28 cellular contexts compared by ENCODE assay signal in genomic region chr1:211656728-211657127, GRCh38. TPM values are rescaled to one million over a fixed set of nuclear protein-coding genes. Genes with fewer than 3 reads are reported as not detected.
DNase-seq lines count a peak whose midpoint lies in the region; ATAC-seq, FAIRE-seq and TF ChIP-seq lines count a peak whose summit lies in the region.
"Had no signal": no experiment of that assay in that cellular context is flagged by ENCODE, and none has a peak within 500 bp of the region (broad histone marks: within the 10 kb centered on the region; RNA-seq: fewer than 3 reads in every experiment).

No MANE protein-coding gene starts in this region.

- H3K14ac ChIP-seq in H1 (ENCODE audit: insufficient read length): no peak overlapping the region

- H3K23me2 ChIP-seq in H1 (ENCODE audit: low read depth, low read length): no peaks in the 10 kb centered on the region

- no peaks in the 10 kb centered on the region for H3K36me3 ChIP-seq in H1 (ENCODE audit: control insufficient read depth in 2 of 4, insufficient read depth in 4 of 4, low read length in 3 of 4)
- no peaks in the 10 kb centered on the region for H3K36me3 ChIP-seq in HAP-1 (replicated peaks)
- H3K36me3 ChIP-seq: BE2C, BLaER1 had no signal

- H2AFZ ChIP-seq in H1 (ENCODE audit: low read length): no peak overlapping the region

- no peak overlapping the region for H3K4ac ChIP-seq in H1 (replicated peaks; ENCODE audit: insufficient read length, low read depth, low read length)

- TF ChIP-seq CTCF in H1 (IDR thresholded peaks at IDR 0.05; ENCODE audit: control extremely low read depth in 1 of 3, insufficient read depth in 1 of 3, low read depth in 1 of 3, low read length in 3 of 3): no peak
- TF ChIP-seq CTCF in osteocyte (IDR thresholded peaks at IDR 0.05): no peak

- no peak for FAIRE-seq in H1 (lab: Jason Lieb, UNC)
- FAIRE-seq: A204.1, GM12878, GM12892, GM18507 had no signal

- WGBS in right cardiac atrium: 91% methylated on average over 4 of the region's 4 CpGs
- 79% methylated on average over 4 of the region's 4 CpGs; no CpG with 5 or more reads in 1 of the 2 experiments for WGBS in H1 (ENCODE audit: extremely low coverage in 1 of 2, insufficient coverage in 1 of 2, insufficient read length in 1 of 2, insufficient replicate concordance in 2 of 2, low coverage in 1 of 2, low lambda C conversion rate in 2 of 2, missing lambda C conversion rate in 1 of 2), 2 experiments

- no peaks in the 10 kb centered on the region for H3K4me1 ChIP-seq in right cardiac atrium (ENCODE audit: control insufficient read depth, insufficient read depth, low read length)
- H3K4me1 ChIP-seq in H1 (replicated peaks in 1 of 4; ENCODE audit: control insufficient read depth in 3 of 4, insufficient read depth in 4 of 4, low read length in 3 of 4): peaks cover 0 to 4% (median 0%) of the 10 kb centered on the region in 4 experiments; a peak in 3 of 7 replicates
- no peaks in the 10 kb centered on the region for H3K4me1 ChIP-seq in HAP-1
- H3K4me1 ChIP-seq: BE2C, BLaER1 had no signal

- H3K79me1 ChIP-seq in H1 (ENCODE audit: low read depth, low read length): no peaks in the 10 kb centered on the region

- H3K27me3 ChIP-seq in right cardiac atrium (ENCODE audit: control insufficient read depth, insufficient read depth) (no peaks in the 10 kb centered on the region), H1 (replicated peaks in 1 of 4; ENCODE audit: control insufficient read depth in 3 of 4, extremely low read depth in 1 of 4, insufficient read depth in 3 of 4, low read length in 3 of 4) (no peaks in the 10 kb centered on the region), HAP-1 (ENCODE audit: low read depth) (no peaks in the 10 kb centered on the region)
- H3K27me3 ChIP-seq: BE2C, BLaER1 had no signal

- no peaks in the 10 kb centered on the region for H4K20me1 ChIP-seq in H1 (replicated peaks in 1 of 2; ENCODE audit: control insufficient read depth in 1 of 2, insufficient read depth in 2 of 2, low read length in 2 of 2)
- H4K20me1 ChIP-seq: BLaER1 had no signal

- ATAC-seq in Right ventricle myocardium inferior (no peak), right cardiac atrium (no peak), HG03280 (IDR thresholded peaks at IDR 0.05; ENCODE audit: unreplicated experiment) (no peak)
- ATAC-seq: GM12878 had no signal

- no peak overlapping the region for H3K4me2 ChIP-seq in H1 (ENCODE audit: insufficient read depth in 1 of 2, low read depth in 2 of 2, low read length in 2 of 2)
- H3K4me2 ChIP-seq: BLaER1 had no signal

- no peak overlapping the region for H2AK5ac ChIP-seq in H1 (ENCODE audit: low read depth, low read length)

- H3K4me3 Mint-ChIP-seq in osteocyte (ENCODE audit: unreplicated experiment): no peak overlapping the region
- H3K4me3 Mint-ChIP-seq: CD14-positive monocyte; CD4-positive, alpha-beta memory T cell; CD4-positive, CD25-positive, alpha-beta regulatory T cell; CD8-positive, alpha-beta memory T cell had no signal

- H3K27ac Mint-ChIP-seq in osteocyte (ENCODE audit: unreplicated experiment): no peak overlapping the region
- H3K27ac Mint-ChIP-seq: CD14-positive monocyte; CD4-positive, alpha-beta memory T cell; CD4-positive, CD25-positive, alpha-beta regulatory T cell; CD8-positive, alpha-beta memory T cell had no signal

- no peak for TF ChIP-seq POLR2A in H1 (IDR thresholded peaks at IDR 0.05; ENCODE audit: control extremely low read depth in 1 of 2, low read depth in 2 of 2, low read length in 2 of 2)

- no peak overlapping the region for H4K8ac ChIP-seq in H1 (ENCODE audit: extremely low read depth, insufficient read depth, low read length)

- no peak for TF ChIP-seq RAD21 in H1 (IDR thresholded peaks at IDR 0.05 in 1 of 2, conservative IDR thresholded peaks at IDR 0.05 in 1 of 2; ENCODE audit: low read depth in 2 of 2, low read length in 2 of 2)

- no peak overlapping the region for H2BK12ac ChIP-seq in H1 (ENCODE audit: low read depth, low read length)

- H3K9ac ChIP-seq in H1 (replicated peaks in 1 of 4; ENCODE audit: extremely low read depth in 1 of 4, low read depth in 3 of 4, low read length in 3 of 4): no peak overlapping the region
- H3K9ac ChIP-seq: BLaER1 had no signal

- H3K9me3 Mint-ChIP-seq in osteocyte (ENCODE audit: unreplicated experiment): no peaks in the 10 kb centered on the region
- H3K9me3 Mint-ChIP-seq: CD14-positive monocyte; CD4-positive, alpha-beta memory T cell; CD4-positive, CD25-positive, alpha-beta regulatory T cell; CD8-positive, alpha-beta memory T cell had no signal

- H3K79me2 ChIP-seq in H1 (ENCODE audit: control insufficient read depth in 1 of 2, insufficient read depth in 2 of 2, low read length in 2 of 2): no peaks in the 10 kb centered on the region

- CTCF ChIA-PET in H1 (lab: Charles Lee; ENCODE audit: partially characterized antibody): interaction anchor here (1.1 to 1.6 kb wide), 4 partner anchors 8 to 136 kb away, joined by 3 to 4 read pairs (median 4); no protein-coding TSS in a partner anchor

- POLR2A ChIA-PET in H1 (lab: Charles Lee; ENCODE audit: partially characterized antibody): no interaction called here

- no peak overlapping the region for H3K56ac ChIP-seq in H1 (replicated peaks; ENCODE audit: insufficient read length, low read depth, low read length)

- no peak overlapping the region for H2BK120ac ChIP-seq in H1 (replicated peaks; ENCODE audit: low read depth, low read length)

- peaks cover 21% of the 10 kb centered on the region for H3K4me1 Mint-ChIP-seq in osteocyte (ENCODE audit: unreplicated experiment)
- H3K4me1 Mint-ChIP-seq: CD8-positive, alpha-beta memory T cell had no signal

- no peaks in the 10 kb centered on the region for H3K9me3 ChIP-seq in right cardiac atrium (ENCODE audit: control insufficient read depth, low read length)
- H3K9me3 ChIP-seq in H1 (ENCODE audit: insufficient read depth in 2 of 2, low read depth in 1 of 2, low read length in 1 of 2): no peaks in the 10 kb centered on the region
- H3K9me3 ChIP-seq in HAP-1: no peaks in the 10 kb centered on the region
- H3K9me3 ChIP-seq: BE2C, BLaER1 had no signal

- H3K27ac ChIP-seq in right cardiac atrium (ENCODE audit: low read length): no peak overlapping the region
- no peak overlapping the region for H3K27ac ChIP-seq in H1 (ENCODE audit: low read depth, low read length)
- H3K27ac ChIP-seq: BLaER1 had no signal

- 0 out of 2 replicates have a peak overlapping the region, but pooled peaks have one; percentile 48 for H2BK20ac ChIP-seq in H1 (ENCODE audit: low read length)

- H3K18ac ChIP-seq in H1 (ENCODE audit: extremely low read depth, low read length): no peak overlapping the region

- no peaks in the 10 kb centered on the region for H3K36me3 Mint-ChIP-seq in osteocyte (ENCODE audit: unreplicated experiment)
- H3K36me3 Mint-ChIP-seq: CD4-positive, alpha-beta memory T cell; CD4-positive, CD25-positive, alpha-beta regulatory T cell; CD8-positive, alpha-beta memory T cell had no signal

- in situ Hi-C loops in HAP-1 (cut with MboI; ENCODE audit: low sequenced_read_pairs): no loop called here

- no peak overlapping the region for H4K91ac ChIP-seq in H1 (replicated peaks; ENCODE audit: insufficient read length, low read length)

- H3K27me3 Mint-ChIP-seq in osteocyte (ENCODE audit: unreplicated experiment): no peaks in the 10 kb centered on the region
- H3K27me3 Mint-ChIP-seq: CD8-positive, alpha-beta memory T cell had no signal

- peak; percentile 51 for DNase-seq in Right ventricle myocardium inferior (ENCODE audit: missing footprints)
- no peak for DNase-seq in right cardiac atrium
- no peak for DNase-seq in H1 (ENCODE audit: low read depth in 1 of 2, low spot score in 2 of 2)
- DNase-seq in osteocyte (ENCODE audit: extremely low spot score, unreplicated experiment): peak; percentile 63
- no peak for DNase-seq in HAP-1 (ENCODE audit: low spot score in 2 of 2)
- DNase-seq in stimulated activated CD4-positive, alpha-beta T cell treated with anti-CD3 and anti-CD28 coated beads, Interleukin-4, amount 100 ng/mL, for 1 hour: no peak
- DNase-seq: 8988T; ACHN; BE2C; C1 segment of cervical spinal cord; CD4-positive, alpha-beta memory T cell; CD4-positive, CD25-positive, alpha-beta regulatory T cell; CD8-positive, alpha-beta memory T cell; COR-L47; DMS 273 treated with DMSO at 0.1 percent for 48 hours; DMS153; DMS53; DMS79; DND-41; EL; GDM1 had no signal

- no peak overlapping the region for H2BK5ac ChIP-seq in H1 (ENCODE audit: low read depth, low read length)

- H3K23ac ChIP-seq in H1 (ENCODE audit: insufficient read length): no peak overlapping the region

- intact Hi-C loops in Right ventricle myocardium inferior (cut with DNase I): loop anchor here (5.0 kb wide), 1 partner anchor 334 kb away; no protein-coding TSS in a partner anchor
- intact Hi-C loops in right cardiac atrium (cut with DNase I): loop anchor here in 2 of 4 donors (2.0 to 5.0 kb wide), 4 partner anchors 79 to 194 kb away; partner anchors contain the start of gene SLC30A1 (in 1 of the 2)

- no peak overlapping the region for H2BK15ac ChIP-seq in H1 (ENCODE audit: low read length)

- H3K4me3 ChIP-seq in right cardiac atrium (ENCODE audit: low read length): no peak overlapping the region
- H3K4me3 ChIP-seq in H1 (ENCODE audit: extremely low read depth in 1 of 4, insufficient read depth in 2 of 4, low read depth in 3 of 4, low read length in 4 of 4): no peak overlapping the region
- H3K4me3 ChIP-seq in HAP-1: no peak overlapping the region
- H3K4me3 ChIP-seq: BLaER1, GM12878 had no signal

- H4K5ac ChIP-seq in H1 (ENCODE audit: insufficient read length, low read depth, low read length): no peak overlapping the region

- TF ChIP-seq EP300 in H1 (IDR thresholded peaks at IDR 0.05; ENCODE audit: borderline replicate concordance in 1 of 2, low read depth in 2 of 2, low read length in 2 of 2): no peak

TF ChIP-seq in H1, 55 proteins besides CTCF, POLR2A, EP300 and RAD21 (continues in another document):
- TF ChIP-seq GABPA (IDR thresholded peaks at IDR 0.05; ENCODE audit: borderline replicate concordance, insufficient read depth, low read length): no peak
- no peak for TF ChIP-seq YY1 (IDR thresholded peaks at IDR 0.05; ENCODE audit: low read depth, low read length)
- TF ChIP-seq NRF1 (IDR thresholded peaks at IDR 0.05; ENCODE audit: low read depth, low read length): no peak
- TF ChIP-seq HDAC6 (IDR thresholded peaks at IDR 0.05; ENCODE audit: low read depth, low read length): no peak
- TF ChIP-seq ASH2L (IDR thresholded peaks at IDR 0.05; ENCODE audit: low read length): no peak

RNA-seq across cellular contexts. Expression of gene NEK2, which starts 18.7 kb away (rescaled TPM):
- total RNA-seq in Right ventricle myocardium inferior (0.32 TPM), right cardiac atrium (under 1 TPM in 3 of 4 donors, not detected in 1; 0.25 to 0.80 (median 0.44) TPM), osteocyte (3.9 and 4.4 TPM in 2 replicates)
- polyA plus RNA-seq in right cardiac atrium (not detected), H1 (2011; rRNA removed) (6.9 and 8.4 TPM in 2 replicates)
- total RNA-seq in H1 (2021; fragmentation: NEBNext Ultra II Directional; extraction: Animal tissue kit (Norgen Biotek cat#: 25700)): 19.7 and 22.9 TPM in 2 replicates
- polyA plus RNA-seq in H1 (2011; cell fraction: cytosol; rRNA removed): 15.0 TPM
- polyA plus RNA-seq in H1 (2011; cell fraction: nucleus; rRNA removed): 5.8 TPM
- polyA plus RNA-seq in H1 (2012, experiment 1 of 2): 17.6 to 25.2 TPM (median 19.4 TPM) in 4 replicates
- 1.6 TPM for polyA plus RNA-seq in H1 (2012, experiment 2 of 2)
- 11.2 TPM for polyA plus RNA-seq in H1 (2013, experiment 1 of 2)
- 11.3 TPM for polyA plus RNA-seq in H1 (2013, experiment 2 of 2)
- 15.9 and 16.6 TPM in 2 replicates for polyA minus RNA-seq in H1 (2011; rRNA and poly(A)+ RNA removed)
- polyA minus RNA-seq in H1 (2011; cell fraction: cytosol; rRNA and poly(A)+ RNA removed): 15.5 TPM
- 11.2 TPM for polyA minus RNA-seq in H1 (2011; cell fraction: nucleus; rRNA and poly(A)+ RNA removed)
- total RNA-seq: CD4-positive, alpha-beta memory T cell had no signal
- polyA plus RNA-seq: CD14-positive monocyte; CD4-positive, alpha-beta memory T cell had no signal

Comparison
In these comparisons a context has a peak if more than half of its experiments do, and no peak if none do; other contexts are left out.
1. DNase-seq: peak in Right ventricle myocardium inferior (single experiment) and osteocyte (single experiment); none in right cardiac atrium (0 of 3), H1 (0 of 2), HAP-1 (0 of 2) and stimulated activated CD4-positive, alpha-beta T cell treated with anti-CD3 and anti-CD28 coated beads, Interleukin-4, amount 100 ng/mL, for 1 hour (single experiment).